Comparison of ENCODE assay signal across 1 cellular context in genomic region chr7:158704524-158705233, GRCh38.
TF ChIP-seq lines count a peak whose summit lies in the region.

A gene with protein sequence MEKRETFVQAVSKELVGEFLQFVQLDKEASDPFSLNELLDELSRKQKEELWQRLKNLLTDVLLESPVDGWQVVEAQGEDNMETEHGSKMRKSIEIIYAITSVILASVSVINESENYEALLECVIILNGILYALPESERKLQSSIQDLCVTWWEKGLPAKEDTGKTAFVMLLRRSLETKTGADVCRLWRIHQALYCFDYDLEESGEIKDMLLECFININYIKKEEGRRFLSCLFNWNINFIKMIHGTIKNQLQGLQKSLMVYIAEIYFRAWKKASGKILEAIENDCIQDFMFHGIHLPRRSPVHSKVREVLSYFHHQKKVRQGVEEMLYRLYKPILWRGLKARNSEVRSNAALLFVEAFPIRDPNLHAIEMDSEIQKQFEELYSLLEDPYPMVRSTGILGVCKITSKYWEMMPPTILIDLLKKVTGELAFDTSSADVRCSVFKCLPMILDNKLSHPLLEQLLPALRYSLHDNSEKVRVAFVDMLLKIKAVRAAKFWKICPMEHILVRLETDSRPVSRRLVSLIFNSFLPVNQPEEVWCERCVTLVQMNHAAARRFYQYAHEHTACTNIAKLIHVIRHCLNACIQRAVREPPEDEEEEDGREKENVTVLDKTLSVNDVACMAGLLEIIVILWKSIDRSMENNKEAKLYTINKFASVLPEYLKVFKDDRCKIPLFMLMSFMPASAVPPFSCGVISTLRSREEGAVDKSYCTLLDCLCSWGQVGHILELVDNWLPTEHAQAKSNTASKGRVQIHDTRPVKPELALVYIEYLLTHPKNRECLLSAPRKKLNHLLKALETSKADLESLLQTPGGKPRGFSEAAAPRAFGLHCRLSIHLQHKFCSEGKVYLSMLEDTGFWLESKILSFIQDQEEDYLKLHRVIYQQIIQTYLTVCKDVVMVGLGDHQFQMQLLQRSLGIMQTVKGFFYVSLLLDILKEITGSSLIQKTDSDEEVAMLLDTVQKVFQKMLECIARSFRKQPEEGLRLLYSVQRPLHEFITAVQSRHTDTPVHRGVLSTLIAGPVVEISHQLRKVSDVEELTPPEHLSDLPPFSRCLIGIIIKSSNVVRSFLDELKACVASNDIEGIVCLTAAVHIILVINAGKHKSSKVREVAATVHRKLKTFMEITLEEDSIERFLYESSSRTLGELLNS (minus strand): TSS chr7:158704804. CDS start chr7:158701899, 2,905 bp downstream.

TF ChIP-seq in HepG2, 621 proteins besides CTCF, POLR2A, EP300 and RAD21 (continued from another document and continues in another):
- TF ChIP-seq, protein P1, sequence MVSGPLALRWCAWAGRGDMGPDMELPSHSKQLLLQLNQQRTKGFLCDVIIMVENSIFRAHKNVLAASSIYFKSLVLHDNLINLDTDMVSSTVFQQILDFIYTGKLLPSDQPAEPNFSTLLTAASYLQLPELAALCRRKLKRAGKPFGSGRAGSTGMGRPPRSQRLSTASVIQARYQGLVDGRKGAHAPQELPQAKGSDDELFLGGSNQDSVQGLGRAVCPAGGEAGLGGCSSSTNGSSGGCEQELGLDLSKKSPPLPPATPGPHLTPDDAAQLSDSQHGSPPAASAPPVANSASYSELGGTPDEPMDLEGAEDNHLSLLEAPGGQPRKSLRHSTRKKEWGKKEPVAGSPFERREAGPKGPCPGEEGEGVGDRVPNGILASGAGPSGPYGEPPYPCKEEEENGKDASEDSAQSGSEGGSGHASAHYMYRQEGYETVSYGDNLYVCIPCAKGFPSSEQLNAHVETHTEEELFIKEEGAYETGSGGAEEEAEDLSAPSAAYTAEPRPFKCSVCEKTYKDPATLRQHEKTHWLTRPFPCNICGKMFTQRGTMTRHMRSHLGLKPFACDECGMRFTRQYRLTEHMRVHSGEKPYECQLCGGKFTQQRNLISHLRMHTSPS (CRISPR knock-in tag; IDR thresholded peaks at IDR 0.05; ENCODE audit: low read depth): peak; percentile 90
- TF ChIP-seq ZFP41 (CRISPR knock-in tag; IDR thresholded peaks at IDR 0.05; ENCODE audit: borderline replicate concordance): 0 out of 2 replicates have a peak, but pooled peaks have one; percentile 45
- TF ChIP-seq NR3C1 (CRISPR knock-in tag; IDR thresholded peaks at IDR 0.05): no peak
- no peak; the same call in 1 of the 2 replicates for TF ChIP-seq FOXO1 (CRISPR knock-in tag; IDR thresholded peaks at IDR 0.05)
- TF ChIP-seq CCDC6 (CRISPR knock-in tag; IDR thresholded peaks at IDR 0.05): peak; percentile 59; the same call in 1 of the 2 replicates
- peak; percentile 77 for TF ChIP-seq MNT (IDR thresholded peaks at IDR 0.05)
- TF ChIP-seq GATA4 (IDR thresholded peaks at IDR 0.05; ENCODE audit: borderline replicate concordance, low read depth): no peak
- TF ChIP-seq, protein P2, sequence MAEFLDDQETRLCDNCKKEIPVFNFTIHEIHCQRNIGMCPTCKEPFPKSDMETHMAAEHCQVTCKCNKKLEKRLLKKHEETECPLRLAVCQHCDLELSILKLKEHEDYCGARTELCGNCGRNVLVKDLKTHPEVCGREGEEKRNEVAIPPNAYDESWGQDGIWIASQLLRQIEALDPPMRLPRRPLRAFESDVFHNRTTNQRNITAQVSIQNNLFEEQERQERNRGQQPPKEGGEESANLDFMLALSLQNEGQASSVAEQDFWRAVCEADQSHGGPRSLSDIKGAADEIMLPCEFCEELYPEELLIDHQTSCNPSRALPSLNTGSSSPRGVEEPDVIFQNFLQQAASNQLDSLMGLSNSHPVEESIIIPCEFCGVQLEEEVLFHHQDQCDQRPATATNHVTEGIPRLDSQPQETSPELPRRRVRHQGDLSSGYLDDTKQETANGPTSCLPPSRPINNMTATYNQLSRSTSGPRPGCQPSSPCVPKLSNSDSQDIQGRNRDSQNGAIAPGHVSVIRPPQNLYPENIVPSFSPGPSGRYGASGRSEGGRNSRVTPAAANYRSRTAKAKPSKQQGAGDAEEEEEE (CRISPR knock-in tag; IDR thresholded peaks at IDR 0.05; ENCODE audit: borderline replicate concordance): no peak
- TF ChIP-seq CENPT (CRISPR knock-in tag; IDR thresholded peaks at IDR 0.05; ENCODE audit: low read depth): no peak
- TF ChIP-seq SP1 (IDR thresholded peaks at IDR 0.05): 0 out of 2 replicates have a peak, but pooled peaks have one; percentile 30
- peak; percentile 73 for TF ChIP-seq SP1 (CRISPR knock-in tag; IDR thresholded peaks at IDR 0.05)
- TF ChIP-seq, protein P3, sequence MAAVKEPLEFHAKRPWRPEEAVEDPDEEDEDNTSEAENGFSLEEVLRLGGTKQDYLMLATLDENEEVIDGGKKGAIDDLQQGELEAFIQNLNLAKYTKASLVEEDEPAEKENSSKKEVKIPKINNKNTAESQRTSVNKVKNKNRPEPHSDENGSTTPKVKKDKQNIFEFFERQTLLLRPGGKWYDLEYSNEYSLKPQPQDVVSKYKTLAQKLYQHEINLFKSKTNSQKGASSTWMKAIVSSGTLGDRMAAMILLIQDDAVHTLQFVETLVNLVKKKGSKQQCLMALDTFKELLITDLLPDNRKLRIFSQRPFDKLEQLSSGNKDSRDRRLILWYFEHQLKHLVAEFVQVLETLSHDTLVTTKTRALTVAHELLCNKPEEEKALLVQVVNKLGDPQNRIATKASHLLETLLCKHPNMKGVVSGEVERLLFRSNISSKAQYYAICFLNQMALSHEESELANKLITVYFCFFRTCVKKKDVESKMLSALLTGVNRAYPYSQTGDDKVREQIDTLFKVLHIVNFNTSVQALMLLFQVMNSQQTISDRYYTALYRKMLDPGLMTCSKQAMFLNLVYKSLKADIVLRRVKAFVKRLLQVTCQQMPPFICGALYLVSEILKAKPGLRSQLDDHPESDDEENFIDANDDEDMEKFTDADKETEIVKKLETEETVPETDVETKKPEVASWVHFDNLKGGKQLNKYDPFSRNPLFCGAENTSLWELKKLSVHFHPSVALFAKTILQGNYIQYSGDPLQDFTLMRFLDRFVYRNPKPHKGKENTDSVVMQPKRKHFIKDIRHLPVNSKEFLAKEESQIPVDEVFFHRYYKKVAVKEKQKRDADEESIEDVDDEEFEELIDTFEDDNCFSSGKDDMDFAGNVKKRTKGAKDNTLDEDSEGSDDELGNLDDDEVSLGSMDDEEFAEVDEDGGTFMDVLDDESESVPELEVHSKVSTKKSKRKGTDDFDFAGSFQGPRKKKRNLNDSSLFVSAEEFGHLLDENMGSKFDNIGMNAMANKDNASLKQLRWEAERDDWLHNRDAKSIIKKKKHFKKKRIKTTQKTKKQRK (IDR thresholded peaks at IDR 0.05; ENCODE audit: low read length): no peak
- peak; percentile 69 for TF ChIP-seq BHLHE40 (IDR thresholded peaks at IDR 0.05; ENCODE audit: low read length)
- peak; percentile 68; the same call in 1 of the 2 replicates for TF ChIP-seq KMT2A (CRISPR knock-in tag; IDR thresholded peaks at IDR 0.05)
- 0 out of 2 replicates have a peak, but pooled peaks have one; percentile 33 for TF ChIP-seq ZNF205 (CRISPR knock-in tag; IDR thresholded peaks at IDR 0.05)
- TF ChIP-seq PHF8 (CRISPR knock-in tag; IDR thresholded peaks at IDR 0.05): peak; percentile 88
- no peak for TF ChIP-seq ZNF292 (CRISPR knock-in tag; IDR thresholded peaks at IDR 0.05; ENCODE audit: borderline replicate concordance, low read depth)
- peak; percentile 72; the same call in 1 of the 2 replicates for TF ChIP-seq POLR2AphosphoS5 (IDR thresholded peaks at IDR 0.05; ENCODE audit: low read depth, low read length)
- peak; percentile 96 for TF ChIP-seq ARNT2 (CRISPR knock-in tag; IDR thresholded peaks at IDR 0.05; ENCODE audit: low read depth)
- peak; percentile 80; the same call in 1 of the 2 replicates for TF ChIP-seq E2F2 (CRISPR knock-in tag; IDR thresholded peaks at IDR 0.05; ENCODE audit: borderline replicate concordance)
- TF ChIP-seq STAG1 (CRISPR knock-in tag; IDR thresholded peaks at IDR 0.05): no peak
- TF ChIP-seq ZNF296 (CRISPR knock-in tag; conservative IDR thresholded peaks at IDR 0.05): no peak
- TF ChIP-seq, protein P4, sequence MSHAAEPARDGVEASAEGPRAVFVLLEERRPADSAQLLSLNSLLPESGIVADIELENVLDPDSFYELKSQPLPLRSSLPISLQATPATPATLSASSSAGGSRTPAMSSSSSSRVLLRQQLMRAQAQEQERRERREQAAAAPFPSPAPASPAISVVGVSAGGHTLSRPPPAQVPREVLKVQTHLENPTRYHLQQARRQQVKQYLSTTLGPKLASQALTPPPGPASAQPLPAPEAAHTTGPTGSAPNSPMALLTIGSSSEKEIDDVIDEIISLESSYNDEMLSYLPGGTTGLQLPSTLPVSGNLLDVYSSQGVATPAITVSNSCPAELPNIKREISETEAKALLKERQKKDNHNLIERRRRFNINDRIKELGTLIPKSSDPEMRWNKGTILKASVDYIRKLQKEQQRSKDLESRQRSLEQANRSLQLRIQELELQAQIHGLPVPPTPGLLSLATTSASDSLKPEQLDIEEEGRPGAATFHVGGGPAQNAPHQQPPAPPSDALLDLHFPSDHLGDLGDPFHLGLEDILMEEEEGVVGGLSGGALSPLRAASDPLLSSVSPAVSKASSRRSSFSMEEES (CRISPR knock-in tag; IDR thresholded peaks at IDR 0.05): no peak
- 0 out of 2 replicates have a peak, but pooled peaks have one; percentile 31 for TF ChIP-seq ZNF839 (CRISPR knock-in tag; IDR thresholded peaks at IDR 0.05; ENCODE audit: borderline replicate concordance)
- 0 out of 2 replicates have a peak, but pooled peaks have one; percentile 53 for TF ChIP-seq ZNF780A (CRISPR knock-in tag; IDR thresholded peaks at IDR 0.05)
- peak; percentile 99 for TF ChIP-seq TFDP2 (CRISPR knock-in tag; IDR thresholded peaks at IDR 0.05)
- TF ChIP-seq TIGD3 (CRISPR knock-in tag; IDR thresholded peaks at IDR 0.05; ENCODE audit: borderline replicate concordance): 0 out of 2 replicates have a peak, but pooled peaks have one; percentile 30
- TF ChIP-seq KAT8 (CRISPR knock-in tag; IDR thresholded peaks at IDR 0.05): peak; percentile 77
- peak; percentile 50; the same call in 1 of the 2 replicates for TF ChIP-seq GATAD2A (CRISPR knock-in tag; IDR thresholded peaks at IDR 0.05)
- peak; percentile 85; the same call in 1 of the 2 replicates for TF ChIP-seq ZSCAN9 (CRISPR knock-in tag; IDR thresholded peaks at IDR 0.05; ENCODE audit: borderline replicate concordance)
- TF ChIP-seq SOX13 (IDR thresholded peaks at IDR 0.05): no peak
- 0 out of 4 replicates have a peak, but pooled peaks of 1 of the 2 experiments have one; percentile 5 for TF ChIP-seq SOX13 (CRISPR knock-in tag; conservative IDR thresholded peaks at IDR 0.05 in 1 of 2, IDR thresholded peaks at IDR 0.05 in 1 of 2)
- no peak for TF ChIP-seq ATM (IDR thresholded peaks at IDR 0.05; ENCODE audit: borderline replicate concordance)
- TF ChIP-seq ZNF263 (CRISPR knock-in tag; IDR thresholded peaks at IDR 0.05): peak; percentile 66
- no peak for TF ChIP-seq ZBTB1 (CRISPR knock-in tag; IDR thresholded peaks at IDR 0.05; ENCODE audit: borderline replicate concordance)
- no peak; the same call in 1 of the 2 replicates for TF ChIP-seq BRCA1 (CRISPR knock-in tag; IDR thresholded peaks at IDR 0.05)
- TF ChIP-seq TAF15 (IDR thresholded peaks at IDR 0.05; ENCODE audit: low read depth, low read length, poor library complexity, severe bottlenecking): peak; percentile 75
- TF ChIP-seq POLR2G (IDR thresholded peaks at IDR 0.05; ENCODE audit: low read depth, low read length): peak; percentile 84
- TF ChIP-seq ZNF878 (CRISPR knock-in tag; IDR thresholded peaks at IDR 0.05): peak; percentile 86
- peak; percentile 91; the same call in 2 of the 3 replicates for TF ChIP-seq MXI1 (IDR thresholded peaks at IDR 0.05; ENCODE audit: borderline replicate concordance, low read depth, low read length)
- no peak; the same call in 1 of the 2 replicates for TF ChIP-seq MTF2 (CRISPR knock-in tag; IDR thresholded peaks at IDR 0.05; ENCODE audit: borderline replicate concordance)
